13 cellular contexts compared by ENCODE assay signal in genomic region chr2:229409751-229410181, GRCh38.
DNase-seq lines count a peak whose midpoint lies in the region; TF ChIP-seq lines count a peak whose summit lies in the region.
"Had no signal": no experiment of that assay in that cellular context is flagged by ENCODE, and none has a peak within 500 bp of the region (broad histone marks: within the 10 kb centered on the region; RNA-seq: fewer than 3 reads in every experiment).

No MANE protein-coding gene starts in this region.

- H3K27ac ChIP-seq in ACC112 (ENCODE audit: low read depth, low read length) (peak overlapping the region; percentile 98), esophagus (ENCODE audit: low read depth in 2 of 2, low read length in 1 of 2) (peak overlapping the region; percentile 52 to 78), rectal smooth muscle tissue (ENCODE audit: low read depth, low read length) (peak overlapping the region; percentile 19)
- H3K27ac ChIP-seq: neural progenitor cell, WERI-Rb-1 had no signal

- in situ Hi-C loops in GM13977 (cut with MboI; ENCODE audit: low pct_unique_long_range_greater_than_20kb, low sequenced_read_pairs, unreplicated experiment) = no loop called here

- H3K9me3 ChIP-seq in esophagus (ENCODE audit: control insufficient read depth in 2 of 2, insufficient read depth in 1 of 2, low read depth in 1 of 2, low read length in 1 of 2) = no peaks in the 10 kb centered on the region

- WGBS in esophagus, 2 donors = 45 to 54% methylated on average over 4 of the region's 4 CpGs

- H3K4me3 ChIP-seq in ACC112 (ENCODE audit: low read depth, low read length) (no peak overlapping the region), esophagus (ENCODE audit: low read depth in 1 of 2, low read length in 2 of 2) (no peak overlapping the region), rectal smooth muscle tissue (ENCODE audit: low read length) (no peak overlapping the region)
- H3K4me3 ChIP-seq: neural progenitor cell had no signal

- H3K27me3 ChIP-seq in ACC112 (ENCODE audit: insufficient read depth, low read length) = no peaks in the 10 kb centered on the region
- H3K27me3 ChIP-seq in esophagus (ENCODE audit: control insufficient read depth in 1 of 2, insufficient read depth in 2 of 2, low read length in 2 of 2) = no peaks in the 10 kb centered on the region
- H3K27me3 ChIP-seq in rectal smooth muscle tissue (ENCODE audit: control insufficient read depth, insufficient read depth, low read length) = no peaks in the 10 kb centered on the region
- H3K27me3 ChIP-seq: neural progenitor cell had no signal

- no peaks in the 10 kb centered on the region for H3K79me2 ChIP-seq in ACC112 (ENCODE audit: control insufficient read depth, insufficient read depth, low read length, unreplicated experiment)

- H3K36me3 ChIP-seq in ACC112 (ENCODE audit: insufficient read depth, low read length) = no peaks in the 10 kb centered on the region
- H3K36me3 ChIP-seq in esophagus (ENCODE audit: control insufficient read depth in 2 of 2, insufficient read depth in 2 of 2, low read length in 1 of 2) = no peaks in the 10 kb centered on the region
- no peaks in the 10 kb centered on the region for H3K36me3 ChIP-seq in rectal smooth muscle tissue (ENCODE audit: control insufficient read depth, insufficient read depth, low read length)
- H3K36me3 ChIP-seq: neural progenitor cell, WERI-Rb-1 had no signal

- no peak overlapping the region for H3K9ac ChIP-seq in rectal smooth muscle tissue (ENCODE audit: low read length)
- H3K9ac ChIP-seq: neural progenitor cell had no signal

- no peak for TF ChIP-seq CTCF in GM13977 (IDR thresholded peaks at IDR 0.05; ENCODE audit: extremely low read depth, insufficient read depth, missing control alignments)

- H3K4me1 ChIP-seq in ACC112 (ENCODE audit: control insufficient read depth, insufficient read depth, low read length, unreplicated experiment) = peaks cover 43% of the 10 kb centered on the region
- H3K4me1 ChIP-seq in esophagus (ENCODE audit: control insufficient read depth in 2 of 2, insufficient read depth in 2 of 2, low read length in 1 of 2) = peaks cover 0 to 7% of the 10 kb centered on the region in 2 donors
- no peaks in the 10 kb centered on the region for H3K4me1 ChIP-seq in rectal smooth muscle tissue (ENCODE audit: control insufficient read depth, insufficient read depth, low read length)
- H3K4me1 ChIP-seq: neural progenitor cell had no signal

- no peak overlapping the region for H2AFZ ChIP-seq in ACC112 (ENCODE audit: low read length, unreplicated experiment)
- H2AFZ ChIP-seq: neural progenitor cell had no signal

- DNase-seq in LoVo (ENCODE audit: low spot score) = peak; percentile 58
- no peak for DNase-seq in midbrain (lab: John Stamatoyannopoulos, UW)
- no peak for DNase-seq in NCI-H2029 (lab: John Stamatoyannopoulos, UW)
- no peak for DNase-seq in GM13977 (ENCODE audit: low spot score)
- no peak for DNase-seq in activated gamma-delta T cell treated with Interleukin-2 at 50 U/mL for 16 hours
- DNase-seq: activated CD8-positive, alpha-beta memory T cell treated with anti-CD3 and anti-CD28 coated beads, Interleukin-2, amount 10 ng/mL, durations not matched to agents 7 days and 5 days; activated naive CD4-positive, alpha-beta T cell treated with anti-CD3 and anti-CD28 coated beads, Interleukin-2, amount 50 U/mL, for 16 hours; NCI-H146; WERI-Rb-1 had no signal

Comparison
In these comparisons a context has a peak if more than half of its experiments do, and no peak if none do; other contexts are left out.
1. H3K27ac ChIP-seq: peak in every context shown above with its lines; median percentile 98 in ACC112; 65 in esophagus; 19 in rectal smooth muscle tissue.